ENCODE assay signal across 8 cellular contexts in the genomic region with DNA sequence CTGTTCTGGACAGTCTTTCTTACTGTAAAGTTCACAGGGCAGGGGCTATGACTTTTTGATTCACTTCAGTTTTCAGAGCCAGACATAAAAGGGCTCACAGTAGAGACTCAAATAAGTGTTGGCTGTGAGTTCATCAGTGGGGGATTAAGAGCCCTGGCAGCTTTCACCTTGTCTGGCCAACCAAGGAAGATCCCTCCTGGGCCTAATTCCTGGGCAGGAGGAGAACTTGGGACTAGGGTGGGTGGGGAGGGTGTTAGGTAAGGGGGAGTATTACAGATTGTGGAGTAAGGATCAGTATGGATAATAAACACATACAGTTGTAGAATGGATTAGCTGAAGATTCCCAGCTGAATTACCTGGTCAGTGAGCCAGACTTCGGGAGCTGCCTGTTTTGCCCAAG. TPM values are rescaled to one million over a fixed set of nuclear protein-coding genes. Genes with fewer than 3 reads are reported as not detected.
DNase-seq lines count a peak whose midpoint lies in the region; ATAC-seq, FAIRE-seq and TF ChIP-seq lines count a peak whose summit lies in the region.

No MANE protein-coding gene starts in this region.

- FAIRE-seq in GM12892 (lab: Jason Lieb, UNC) = no peak

- H3K4me3 ChIP-seq in heart right ventricle = peak overlapping the region in 9 of 10 donors; percentile 69 to 98 (median 94)
- peak overlapping the region; percentile 94 for H3K4me3 ChIP-seq in mucosa of stomach (ENCODE audit: low read length)
- no peak overlapping the region for H3K4me3 ChIP-seq in urinary bladder (ENCODE audit: low read depth, low read length)

- peaks cover 10 to 44% (median 25%) of the 10 kb centered on the region in 9 donors for H3K4me1 ChIP-seq in heart right ventricle
- peaks cover 21% of the 10 kb centered on the region for H3K4me1 ChIP-seq in mucosa of stomach (ENCODE audit: control insufficient read depth, insufficient read depth, low read length)
- H3K4me1 ChIP-seq in urinary bladder (ENCODE audit: insufficient read depth) = peaks cover 4% of the 10 kb centered on the region

- peak overlapping the region; percentile 84 to 99 (median 95) for H3K27ac Mint-ChIP-seq in brain

- H3K27ac ChIP-seq in heart right ventricle (peak overlapping the region in 8 of 10 donors; percentile 91 to 99 (median 94)), urinary bladder (ENCODE audit: low read depth) (peak overlapping the region; percentile 40)

- peak overlapping the region; percentile 85 to 91 (median 89) for H3K4me3 Mint-ChIP-seq in brain

- peaks cover 36% of the 10 kb centered on the region for H3K4me1 Mint-ChIP-seq in brain

- intact Hi-C loops in heart right ventricle (cut with DNase I) = loop anchor here in 5 of 10 donors (5.0 to 10.0 kb wide), 4 partner anchors 40 to 178 kb away; a partner anchor contains a TSS
- intact Hi-C loops in left cardiac atrium (cut with DNase I) = loop anchor here in 1 of 2 donors (10.0 kb wide), 1 partner anchor 178 kb away; no protein-coding TSS in a partner anchor

- TF ChIP-seq CTCF in heart right ventricle (IDR thresholded peaks at IDR 0.05) = no peak
- no peak for TF ChIP-seq CTCF in brain (conservative IDR thresholded peaks at IDR 0.05)

- DNase-seq in heart right ventricle = no peak
- DNase-seq in left cardiac atrium = no peak
- no peak for DNase-seq in GM12892 (ENCODE audit: insufficient read length)

- H3K36me3 Mint-ChIP-seq in brain = no peaks in the 10 kb centered on the region

- H3K27me3 ChIP-seq in heart right ventricle = no peaks in the 10 kb centered on the region
- H3K27me3 ChIP-seq in mucosa of stomach (ENCODE audit: control insufficient read depth, insufficient read depth, low read length) = no peaks in the 10 kb centered on the region

- WGBS in heart right ventricle, 2 donors = 96% methylated on average over 1 of the region's 1 CpG
- 95% methylated on average over 1 of the region's 1 CpG for WGBS in urinary bladder

- ATAC-seq in heart right ventricle (no peak), left cardiac atrium (no peak), HG03460 (IDR thresholded peaks at IDR 0.05; ENCODE audit: unreplicated experiment) (no peak), GM19324 (IDR thresholded peaks at IDR 0.05; ENCODE audit: low FRiP score, unreplicated experiment) (no peak)

- H3K9me3 Mint-ChIP-seq in brain = peaks cover 0 to 2% (median 0%) of the 10 kb centered on the region in 5 experiments

- H3K27me3 Mint-ChIP-seq in brain = peaks cover 3% of the 10 kb centered on the region

- H3K9ac ChIP-seq in mucosa of stomach (ENCODE audit: low read length) = peak overlapping the region; percentile 73

- no peaks in the 10 kb centered on the region for H3K9me3 ChIP-seq in heart right ventricle
- no peaks in the 10 kb centered on the region for H3K9me3 ChIP-seq in mucosa of stomach (ENCODE audit: control insufficient read depth, low read length)

- TF ChIP-seq POLR2A in GM12892 (IDR thresholded peaks at IDR 0.05; ENCODE audit: low read depth, low read length) = no peak

- H3K36me3 ChIP-seq in heart right ventricle = peaks cover 0 to 26% (median 0%) of the 10 kb centered on the region in 9 donors
- H3K36me3 ChIP-seq in mucosa of stomach (ENCODE audit: control insufficient read depth, insufficient read depth, low read length) = no peaks in the 10 kb centered on the region
- H3K36me3 ChIP-seq in urinary bladder (ENCODE audit: insufficient read depth) = no peaks in the 10 kb centered on the region

RNA-seq across cellular contexts. Expression of a gene that starts 0.9 kb away (rescaled TPM):
- total RNA-seq in heart right ventricle (10 to 100 TPM in 5 of 10 donors, 1 to 10 TPM in 5; 7.3 to 11.8 (median 10.0) TPM), left cardiac atrium (10 to 100 TPM in 1 of 2 donors, 1 to 10 TPM in 1; 9.0 to 10.5 TPM), urinary bladder (11.8 TPM)
- polyA plus RNA-seq in heart right ventricle (1 to 10 TPM; 4.4 to 9.5 TPM), brain (ENCODE audit: insufficient read depth, low read depth, low replicate concordance) (42.2 TPM), urinary bladder (9.2 TPM)
- 2.7 TPM for polyA plus RNA-seq in GM12892 (2012; ENCODE audit: missing spikeins)

RNA-seq across cellular contexts. Expression of a gene that starts 40.3 kb away (rescaled TPM):
- 10 to 100 TPM; 16.3 to 30.4 (median 22.3) TPM for total RNA-seq in heart right ventricle
- 10 to 100 TPM in 1 of 2 donors, 1 to 10 TPM in 1; 6.8 to 25.2 TPM for polyA plus RNA-seq in heart right ventricle
- total RNA-seq in left cardiac atrium = 10 to 100 TPM; 21.7 to 31.8 TPM
- polyA plus RNA-seq in brain (ENCODE audit: insufficient read depth, low read depth, low replicate concordance) = 16.2 TPM
- total RNA-seq in urinary bladder = 13.4 TPM
- 22.6 TPM for polyA plus RNA-seq in urinary bladder
- polyA plus RNA-seq in GM12892 (2012; ENCODE audit: missing spikeins) = 0.53 TPM
